In genomic region chr1:101613549-101613948, GRCh38 we compare ENCODE assay signal across 19 cellular contexts.
"Had no signal": no experiment of that assay in that cellular context is flagged by ENCODE, and none has a peak within 500 bp of the region (broad histone marks: within the 10 kb centered on the region; RNA-seq: fewer than 3 reads in every experiment).

No MANE protein-coding gene starts in this region.

- H3K27me3 ChIP-seq: ascending aorta, dorsolateral prefrontal cortex, gastrocnemius medialis, heart left ventricle, suprapubic skin, transverse colon, vagina had no signal

- ATAC-seq: activated T-cell treated with anti-CD3 and anti-CD28 coated beads, Interleukin-2, amount 50 U/mL, for 72 hours; gastrocnemius medialis; heart left ventricle; natural killer cell had no signal

- H3K27ac Mint-ChIP-seq: activated naive CD4-positive, alpha-beta T cell treated with anti-CD3 and anti-CD28 coated beads, Interleukin-2, amount 50 U/mL, for 24 hours; activated T-cell treated with anti-CD3 and anti-CD28 coated beads, Interleukin-2, amount 50 U/mL, for 72 hours; natural killer cell; stimulated activated naive CD8-positive, alpha-beta T cell treated with anti-CD3 and anti-CD28 coated beads, Interleukin-15, Interleukin-2, amounts not matched to agents 100 ng/mL and 50 ng/mL, for 24 hours had no signal

- H3K4me1 ChIP-seq: ascending aorta, gastrocnemius medialis, heart left ventricle, left ventricle myocardium inferior, parathyroid adenoma, suprapubic skin, transverse colon, vagina had no signal

- H3K36me3 Mint-ChIP-seq: activated naive CD4-positive, alpha-beta T cell treated with anti-CD3 and anti-CD28 coated beads, Interleukin-2, amount 50 U/mL, for 24 hours; natural killer cell had no signal

- H3K4me3 ChIP-seq: ascending aorta, dorsolateral prefrontal cortex, gastrocnemius medialis, heart left ventricle, left ventricle myocardium inferior, suprapubic skin, transverse colon, vagina had no signal

- DNase-seq: activated CD4-positive, alpha-beta T cell treated with anti-CD3 and anti-CD28 coated beads, Interleukin-2, amount 50 U/mL, for 4 hours; activated effector memory CD4-positive, alpha-beta T cell treated with anti-CD3 and anti-CD28 coated beads, Interleukin-2, amount 50 U/mL, for 16 hours; activated T-cell treated with anti-CD3 and anti-CD28 coated beads, Interleukin-2, amount 50 U/mL, for 72 hours; dorsolateral prefrontal cortex; erythroblast; gastrocnemius medialis; heart left ventricle; left ventricle myocardium inferior; mesendoderm; natural killer cell; stimulated activated CD4-positive, alpha-beta T cell treated with anti-CD3 and anti-CD28 coated beads, Interleukin-2, amount 100 ng/mL, for 24 hours; T-helper 2 cell; transverse colon had no signal

- H3K4me1 Mint-ChIP-seq: activated naive CD4-positive, alpha-beta T cell treated with anti-CD3 and anti-CD28 coated beads, Interleukin-2, amount 50 U/mL, for 24 hours; natural killer cell had no signal

- H3K4me3 Mint-ChIP-seq: activated naive CD4-positive, alpha-beta T cell treated with anti-CD3 and anti-CD28 coated beads, Interleukin-2, amount 50 U/mL, for 24 hours; activated T-cell treated with anti-CD3 and anti-CD28 coated beads, Interleukin-2, amount 50 U/mL, for 72 hours; natural killer cell; stimulated activated naive CD8-positive, alpha-beta T cell treated with anti-CD3 and anti-CD28 coated beads, Interleukin-15, Interleukin-2, amounts not matched to agents 100 ng/mL and 50 ng/mL, for 24 hours had no signal

- H3K27ac ChIP-seq: ascending aorta, dorsolateral prefrontal cortex, gastrocnemius medialis, heart left ventricle, left ventricle myocardium inferior, parathyroid adenoma, suprapubic skin, transverse colon, vagina had no signal
